Comparison of ENCODE assay signal across 16 cellular contexts in genomic region chr7:147199868-147200267, GRCh38.
A peak's percentile ranks its signal among the peaks of the same experiment; 100 is the strongest.
DNase-seq lines count a peak whose midpoint lies in the region; ATAC-seq and TF ChIP-seq lines count a peak whose summit lies in the region.
"Had no signal": no experiment of that assay in that cellular context is flagged by ENCODE, and none has a peak within 500 bp of the region (broad histone marks: within the 10 kb centered on the region; RNA-seq: fewer than 3 reads in every experiment).

No MANE protein-coding gene starts in this region.

- H3K79me2 ChIP-seq in OCI-LY1 (ENCODE audit: insufficient read depth, low read length), result no peaks in the 10 kb centered on the region
- H3K79me2 ChIP-seq in mesendoderm (ENCODE audit: control insufficient read depth, insufficient read depth, low read length), result no peaks in the 10 kb centered on the region
- no peaks in the 10 kb centered on the region for H3K79me2 ChIP-seq in osteoblast (ENCODE audit: insufficient read depth, low read length)

- H3K9me3 ChIP-seq in OCI-LY1 (ENCODE audit: low read length) (peaks cover 6% of the 10 kb centered on the region; the same call in 1 of the 2 replicates), osteoblast (ENCODE audit: low read depth, low read length) (no peaks in the 10 kb centered on the region), mucosa of descending colon (peaks cover 26% of the 10 kb centered on the region)
- H3K9me3 ChIP-seq: Caco-2 had no signal

- BruUV-seq in MCF 10A (replicated peaks; lab: Mats Ljungman, UMichigan), result no TSS peak

- H3K9ac ChIP-seq in OCI-LY1 (ENCODE audit: low read length) (no peak overlapping the region), mesendoderm (ENCODE audit: low read length) (no peak overlapping the region)
- H3K9ac ChIP-seq: GM23248 had no signal

- CTCF ChIA-PET in MCF 10A (lab: Yijun Ruan, JAX), result interaction anchor here (0.6 to 1.5 kb wide), 2 partner anchors 46 to 47 kb away, joined by 3 read pairs; no protein-coding TSS in a partner anchor

- H3K4me3 Mint-ChIP-seq in MCF 10A (ENCODE audit: unreplicated experiment), result no peak overlapping the region
- no peak overlapping the region for H3K4me3 Mint-ChIP-seq in mesothelial cell of epicardium
- H3K4me3 Mint-ChIP-seq: CD4-positive, alpha-beta T cell; HFFc6 had no signal

- ATAC-seq in mucosa of descending colon (no peak), HG02571 (IDR thresholded peaks at IDR 0.05; ENCODE audit: unreplicated experiment) (no peak)
- ATAC-seq: HCT116 had no signal

- H3K18ac ChIP-seq in mesendoderm (ENCODE audit: low read length), result no peak overlapping the region

- no peak overlapping the region for H3K56ac ChIP-seq in mesendoderm (ENCODE audit: low read length)

- H2AFZ ChIP-seq in OCI-LY1 (ENCODE audit: low read length) (peak overlapping the region; percentile 84), osteoblast (ENCODE audit: low read length) (peak overlapping the region; percentile 47)
- H2AFZ ChIP-seq: GM23248 had no signal

- no peaks in the 10 kb centered on the region for H4K20me1 ChIP-seq in OCI-LY1 (ENCODE audit: insufficient read depth, low read length)
- H4K20me1 ChIP-seq in osteoblast (ENCODE audit: insufficient read depth, low read length), result no peaks in the 10 kb centered on the region

- no peaks in the 10 kb centered on the region for H3F3A ChIP-seq in OCI-LY1 (ENCODE audit: insufficient read depth, low read length)

- H2AK5ac ChIP-seq in mesendoderm (ENCODE audit: low read length), result no peak overlapping the region

- H3K36me3 ChIP-seq in OCI-LY1 (ENCODE audit: insufficient read depth, low read length), result no peaks in the 10 kb centered on the region
- no peaks in the 10 kb centered on the region for H3K36me3 ChIP-seq in mesendoderm (ENCODE audit: control insufficient read depth, insufficient read depth, low read length)
- H3K36me3 ChIP-seq in osteoblast (ENCODE audit: insufficient read depth, low read length), result no peaks in the 10 kb centered on the region
- H3K36me3 ChIP-seq in mucosa of descending colon (ENCODE audit: low read depth), result no peaks in the 10 kb centered on the region

- H3K79me1 ChIP-seq in mesendoderm (ENCODE audit: low read length), result no peaks in the 10 kb centered on the region

- no peaks in the 10 kb centered on the region for H3K9me2 ChIP-seq in OCI-LY1 (ENCODE audit: low read depth, low read length)

- H3K27ac ChIP-seq in OCI-LY1 (ENCODE audit: low read depth, low read length, poor library complexity, severe bottlenecking) (peak overlapping the region; percentile 28), mesendoderm (ENCODE audit: low read depth, low read length) (no peak overlapping the region), osteoblast (ENCODE audit: low read depth, low read length) (no peak overlapping the region)
- H3K27ac ChIP-seq: C4-2B, GM23248, HL-60 had no signal

- H3K4me1 Mint-ChIP-seq in MCF 10A (ENCODE audit: insufficient read depth, unreplicated experiment) (no peaks in the 10 kb centered on the region), mesothelial cell of epicardium (no peaks in the 10 kb centered on the region)

- H4K5ac ChIP-seq in mesendoderm (ENCODE audit: low read length), result no peak overlapping the region

- DNase-seq in NCI-H2171 (lab: John Stamatoyannopoulos, UW) (peak; percentile 4), mesendoderm (peak; percentile 9), osteoblast (ENCODE audit: insufficient read length, low spot score, missing footprints) (no peak), mucosa of descending colon (no peak), MCF 10A (ENCODE audit: unreplicated experiment) (no peak), mesothelial cell of epicardium (ENCODE audit: low spot score in 2 of 2, unreplicated experiment in 2 of 2) (no peak)
- DNase-seq: ACHN; Caco-2; CD4-positive, alpha-beta T cell; GM23248; HFFc6 had no signal

- H3K4me3 ChIP-seq in OCI-LY1 (ENCODE audit: low read depth, low read length, poor library complexity, severe bottlenecking) (no peak overlapping the region), mesendoderm (ENCODE audit: low read length) (no peak overlapping the region), osteoblast (ENCODE audit: insufficient read depth, low read length) (no peak overlapping the region), mucosa of descending colon (no peak overlapping the region)
- H3K4me3 ChIP-seq: GM23248 had no signal

- H3K9me3 Mint-ChIP-seq in MCF 10A (ENCODE audit: unreplicated experiment) (no peaks in the 10 kb centered on the region), mesothelial cell of epicardium (peaks cover 4% of the 10 kb centered on the region)

- no CpG with 5 or more reads among the region's 1 CpG for WGBS in mesendoderm (ENCODE audit: extremely low coverage, insufficient coverage, low lambda C conversion rate)

- intact Hi-C loops in mucosa of descending colon (cut with DNase I, micrococcal nuclease) (no loop called here), MCF 10A (cut with micrococcal nuclease) (no loop called here)

- no peaks in the 10 kb centered on the region for H3K36me3 Mint-ChIP-seq in MCF 10A (ENCODE audit: insufficient read depth, unreplicated experiment)
- H3K36me3 Mint-ChIP-seq in mesothelial cell of epicardium, result no peaks in the 10 kb centered on the region

- no peak overlapping the region for H3K23ac ChIP-seq in mesendoderm (ENCODE audit: low read length)

- H3K4me1 ChIP-seq in OCI-LY1 (ENCODE audit: insufficient read depth, low read length, severe bottlenecking) (peaks cover 55% of the 10 kb centered on the region), mesendoderm (ENCODE audit: control insufficient read depth, low read depth, low read length) (no peaks in the 10 kb centered on the region), osteoblast (ENCODE audit: insufficient read depth, low read length) (no peaks in the 10 kb centered on the region), mucosa of descending colon (ENCODE audit: low read depth) (no peaks in the 10 kb centered on the region)
- H3K4me1 ChIP-seq: Caco-2 had no signal

- no peak overlapping the region for H2BK15ac ChIP-seq in mesendoderm (replicated peaks; ENCODE audit: low read depth)

- TF ChIP-seq CTCF in OCI-LY1 (IDR thresholded peaks at IDR 0.05; ENCODE audit: low read length) (no peak), osteoblast (IDR thresholded peaks at IDR 0.05; ENCODE audit: extremely low read depth, low read depth, low read length) (no peak), mucosa of descending colon (IDR thresholded peaks at IDR 0.05) (no peak), MCF 10A (IDR thresholded peaks at IDR 0.05; ENCODE audit: unreplicated experiment) (no peak), mesothelial cell of epicardium (IDR thresholded peaks at IDR 0.05; ENCODE audit: unreplicated experiment) (no peak)

- H3K27me3 Mint-ChIP-seq in MCF 10A (ENCODE audit: insufficient read depth, unreplicated experiment) (peaks cover 54% of the 10 kb centered on the region), mesothelial cell of epicardium (ENCODE audit: low read depth) (no peaks in the 10 kb centered on the region)
- H3K27me3 Mint-ChIP-seq: CD4-positive, alpha-beta T cell had no signal

- H3K4ac ChIP-seq in mesendoderm (ENCODE audit: low read depth, low read length), result no peak overlapping the region

- H3K4me2 ChIP-seq in OCI-LY1 (ENCODE audit: low read length) (peak overlapping the region; percentile 36; the same call in 1 of the 2 replicates), mesendoderm (ENCODE audit: low read length) (no peak overlapping the region), osteoblast (ENCODE audit: insufficient read depth, low read length) (no peak overlapping the region)

- H2BK120ac ChIP-seq in mesendoderm (ENCODE audit: low read depth, low read length), result no peak overlapping the region

- H3K27ac Mint-ChIP-seq in MCF 10A (ENCODE audit: low read depth, unreplicated experiment) (no peak overlapping the region), mesothelial cell of epicardium (no peak overlapping the region)
- H3K27ac Mint-ChIP-seq: CD4-positive, alpha-beta T cell; HFFc6 had no signal

- no peak overlapping the region for H4K8ac ChIP-seq in mesendoderm (ENCODE audit: low read depth, low read length)

- no peak overlapping the region for H2BK5ac ChIP-seq in mesendoderm (ENCODE audit: low read length)

- POLR2A ChIA-PET in MCF 10A (lab: Yijun Ruan, JAX), result no interaction called here

- H3K27me3 ChIP-seq in OCI-LY1 (ENCODE audit: insufficient read depth, low read length) (no peaks in the 10 kb centered on the region), mesendoderm (ENCODE audit: insufficient read depth, low read length, poor library complexity) (no peaks in the 10 kb centered on the region), osteoblast (ENCODE audit: insufficient read depth, low read length) (no peaks in the 10 kb centered on the region)

Comparison
In these comparisons a context has a peak if more than half of its experiments do, and no peak if none do; other contexts are left out.
1. DNase-seq: peak in NCI-H2171 (single experiment) and mesendoderm (single experiment); none in osteoblast (single experiment), mucosa of descending colon (0 of 3), MCF 10A (single experiment) and mesothelial cell of epicardium (0 of 2).